ENCODE assay signal across 8 cellular contexts in the genomic region with DNA sequence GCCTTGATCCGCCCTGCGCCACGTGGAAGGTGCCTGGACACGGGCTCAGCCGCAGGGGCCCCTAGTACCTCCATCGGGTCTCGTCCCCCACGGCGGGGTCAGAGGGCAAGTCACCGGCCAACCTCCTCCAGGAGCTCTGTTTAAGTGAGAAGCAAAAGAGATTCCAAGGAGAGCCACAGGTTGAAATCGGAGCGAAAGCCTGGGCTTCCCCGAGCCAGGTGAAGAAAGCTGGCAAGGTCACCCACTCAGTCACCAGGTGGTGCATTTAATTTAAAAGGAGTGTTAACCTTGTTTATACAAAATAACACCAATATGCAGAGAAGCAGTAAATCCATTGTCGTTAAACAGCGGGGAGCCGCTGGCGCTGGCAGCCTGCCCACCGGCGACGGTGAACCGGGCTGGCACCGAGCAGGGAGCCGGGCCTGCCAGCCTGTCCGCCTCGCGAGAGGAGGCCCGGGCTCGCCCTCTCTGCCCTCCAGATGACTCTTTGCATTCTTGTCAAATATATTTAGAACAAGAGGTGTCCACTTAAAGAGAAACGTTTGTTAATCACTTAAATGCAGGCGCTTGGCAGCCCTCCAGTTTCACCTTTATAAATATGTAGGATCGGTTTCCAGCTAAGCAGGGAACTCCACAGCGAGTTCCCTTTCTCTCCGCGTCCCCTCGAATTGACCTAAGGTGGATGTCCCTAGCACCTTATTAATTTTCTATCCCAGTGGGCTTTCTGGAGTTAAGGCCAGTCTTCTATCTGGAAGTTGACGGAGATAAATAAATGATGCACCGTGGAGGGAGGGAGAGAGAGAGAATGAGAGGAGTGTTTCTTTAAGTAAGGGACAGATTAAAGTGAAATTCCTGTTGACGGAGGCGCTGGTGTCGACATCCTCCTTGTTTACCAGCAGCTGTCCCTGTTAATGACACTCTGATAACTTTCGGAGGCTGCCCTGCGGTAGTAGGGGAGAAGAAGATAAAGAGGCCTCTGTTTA.
DNase-seq lines count a peak whose midpoint lies in the region; ATAC-seq and TF ChIP-seq lines count a peak whose summit lies in the region.

No MANE protein-coding gene starts in this region.

- H3K4me1 ChIP-seq in stomach: peaks cover 15 to 46% (median 33%) of the 10 kb centered on the region in 4 donors

- intact Hi-C loops in stomach (cut with DNase I; ENCODE audit: low total_unique reads): no loop called here

- TF ChIP-seq EP300 in stomach (IDR thresholded peaks at IDR 0.05): no peak

- H3K9me3 ChIP-seq in stomach: no peaks in the 10 kb centered on the region

- DNase-seq in GM06990 (ENCODE audit: extremely low read depth, insufficient read length) (peak; percentile 47), NCI-H187 (lab: John Stamatoyannopoulos, UW) (peak; percentile 44 to 72), T47D (ENCODE audit: low read depth in 1 of 2, low spot score in 1 of 2) (peak; percentile 30 to 85), kidney glomerular epithelial cell (lab: John Stamatoyannopoulos, UW) (peak; percentile 51), stomach (peak; percentile 75)
- DNase-seq in stimulated activated CD4-positive, alpha-beta T cell treated with anti-CD3 and anti-CD28 coated beads, Interleukin-2, amount 100 ng/mL, for 48 hours: no peak

- TF ChIP-seq POLR2A in stomach (IDR thresholded peaks at IDR 0.05): no peak

- ATAC-seq in HG02938 (IDR thresholded peaks at IDR 0.05; ENCODE audit: unreplicated experiment) (no peak), HG03457 (IDR thresholded peaks at IDR 0.05; ENCODE audit: unreplicated experiment) (no peak)

- TF ChIP-seq CTCF in GM06990 (IDR thresholded peaks at IDR 0.05; ENCODE audit: insufficient read depth, low read length, poor library complexity, severe bottlenecking): no peak
- no peak for TF ChIP-seq CTCF in stomach (IDR thresholded peaks at IDR 0.05)

- no peaks in the 10 kb centered on the region for H3K27me3 ChIP-seq in GM06990 (replicated peaks; ENCODE audit: control insufficient read depth, insufficient read depth, low read length)
- H3K27me3 ChIP-seq in stomach: peaks cover 0 to 11% (median 0%) of the 10 kb centered on the region in 3 donors

- H3K27ac ChIP-seq in stomach: peak overlapping the region; percentile 73 to 83 (median 81)

- in situ Hi-C loops in T47D (cut with HindIII; ENCODE audit: low pct_unique_long_range_greater_than_20kb, low sequenced_read_pairs): no loop called here

- H3K36me3 ChIP-seq in GM06990 (ENCODE audit: control insufficient read depth, insufficient read depth, low read length) (no peaks in the 10 kb centered on the region), stomach (no peaks in the 10 kb centered on the region)

- WGBS in stomach, 5 donors: 8 to 13% (median 10%) methylated on average over 39 to 42 of the region's 42 CpGs

- H3K4me3 ChIP-seq in GM06990 (replicated peaks; ENCODE audit: low read depth, low read length): no peak overlapping the region
- peak overlapping the region; percentile 10 to 41 (median 34) for H3K4me3 ChIP-seq in stomach

Comparison
In these comparisons a context has a peak if more than half of its experiments do, and no peak if none do; other contexts are left out.
1. DNase-seq: peak in GM06990 (single experiment), NCI-H187 (2 of 2), T47D (2 of 2), kidney glomerular epithelial cell (single experiment) and stomach (single experiment); none in stimulated activated CD4-positive, alpha-beta T cell treated with anti-CD3 and anti-CD28 coated beads, Interleukin-2, amount 100 ng/mL, for 48 hours (0 of 2).